In genomic region chrX:154378059-154378798, GRCh38 we compare ENCODE assay signal across 1 cellular context.
TF ChIP-seq lines count a peak whose summit lies in the region.

No MANE protein-coding gene starts in this region.

TF ChIP-seq in GM12878, 131 proteins besides CTCF, POLR2A, EP300 and RAD21:
- TF ChIP-seq POLR2AphosphoS2 (IDR thresholded peaks at IDR 0.05; ENCODE audit: low read depth, low read length) (0 out of 2 replicates have a peak, but pooled peaks have one; percentile 44), NKRF (conservative IDR thresholded peaks at IDR 0.05) (peak; percentile 30; the same call in 1 of the 2 replicates), NR2F1 (conservative IDR thresholded peaks at IDR 0.05) (0 out of 2 replicates have a peak, but pooled peaks have one; percentile 8), SMARCA5 (IDR thresholded peaks at IDR 0.05) (no peak), CREM (IDR thresholded peaks at IDR 0.05; ENCODE audit: low read depth) (peak; percentile 42; the same call in 1 of the 2 replicates), IKZF1 (conservative IDR thresholded peaks at IDR 0.05) (0 out of 2 replicates have a peak, but pooled peaks have one; percentile 46), GATAD2B (conservative IDR thresholded peaks at IDR 0.05; ENCODE audit: low read depth) (peak; percentile 56; the same call in 1 of the 2 replicates), BCL11A (IDR thresholded peaks at IDR 0.05; ENCODE audit: low read depth, low read length) (no peak), DPF2 (IDR thresholded peaks at IDR 0.05) (peak; percentile 63; the same call in 1 of the 2 replicates), PBX3 (IDR thresholded peaks at IDR 0.05; ENCODE audit: insufficient replicate concordance, low read depth, low read length) (no peak), LARP7 (IDR thresholded peaks at IDR 0.05) (peak; percentile 67; the same call in 1 of the 2 replicates), ZSCAN29 (IDR thresholded peaks at IDR 0.05) (no peak), RUNX3 (IDR thresholded peaks at IDR 0.05; ENCODE audit: low read length) (0 out of 2 replicates have a peak, but pooled peaks have one; percentile 23), HDAC6 (IDR thresholded peaks at IDR 0.05; ENCODE audit: unreplicated experiment) (peak; percentile 43), TAF1 (IDR thresholded peaks at IDR 0.05; ENCODE audit: borderline replicate concordance, low read depth, low read length) (peak; percentile 26; the same call in 1 of the 2 replicates), BHLHE40 (IDR thresholded peaks at IDR 0.05; ENCODE audit: borderline replicate concordance in 1 of 2, low read depth in 2 of 2, low read length in 1 of 2) (peak in 1 of 2 experiments; percentile 80; a peak in 2 of 4 replicates), EZH2 (IDR thresholded peaks at IDR 0.05; ENCODE audit: borderline replicate concordance, control insufficient read depth, low read depth, low read length) (no peak), CHD1 (IDR thresholded peaks at IDR 0.05; ENCODE audit: low read depth, low read length) (no peak), MEF2B (IDR thresholded peaks at IDR 0.05; ENCODE audit: partially characterized antibody, poor library complexity, severe bottlenecking) (no peak), IKZF2 (IDR thresholded peaks at IDR 0.05) (0 out of 4 replicates have a peak, but pooled peaks of 1 of the 2 experiments have one; percentile 35), TCF3 (IDR thresholded peaks at IDR 0.05; ENCODE audit: borderline replicate concordance, insufficient read depth, low read depth, low read length) (0 out of 2 replicates have a peak, but pooled peaks have one; percentile 18), CREB1 (IDR thresholded peaks at IDR 0.05; ENCODE audit: low read depth) (peak; percentile 71; the same call in 1 of the 2 replicates), ZBTB40 (IDR thresholded peaks at IDR 0.05; ENCODE audit: borderline replicate concordance) (no peak), ZBTB4 (CRISPR knock-in tag; IDR thresholded peaks at IDR 0.05) (no peak)
- TF ChIP-seq, protein P1, sequence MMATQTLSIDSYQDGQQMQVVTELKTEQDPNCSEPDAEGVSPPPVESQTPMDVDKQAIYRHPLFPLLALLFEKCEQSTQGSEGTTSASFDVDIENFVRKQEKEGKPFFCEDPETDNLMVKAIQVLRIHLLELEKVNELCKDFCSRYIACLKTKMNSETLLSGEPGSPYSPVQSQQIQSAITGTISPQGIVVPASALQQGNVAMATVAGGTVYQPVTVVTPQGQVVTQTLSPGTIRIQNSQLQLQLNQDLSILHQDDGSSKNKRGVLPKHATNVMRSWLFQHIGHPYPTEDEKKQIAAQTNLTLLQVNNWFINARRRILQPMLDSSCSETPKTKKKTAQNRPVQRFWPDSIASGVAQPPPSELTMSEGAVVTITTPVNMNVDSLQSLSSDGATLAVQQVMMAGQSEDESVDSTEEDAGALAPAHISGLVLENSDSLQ (IDR thresholded peaks at IDR 0.05): 0 out of 2 replicates have a peak, but pooled peaks have one; percentile 2
- TF ChIP-seq, protein P2, sequence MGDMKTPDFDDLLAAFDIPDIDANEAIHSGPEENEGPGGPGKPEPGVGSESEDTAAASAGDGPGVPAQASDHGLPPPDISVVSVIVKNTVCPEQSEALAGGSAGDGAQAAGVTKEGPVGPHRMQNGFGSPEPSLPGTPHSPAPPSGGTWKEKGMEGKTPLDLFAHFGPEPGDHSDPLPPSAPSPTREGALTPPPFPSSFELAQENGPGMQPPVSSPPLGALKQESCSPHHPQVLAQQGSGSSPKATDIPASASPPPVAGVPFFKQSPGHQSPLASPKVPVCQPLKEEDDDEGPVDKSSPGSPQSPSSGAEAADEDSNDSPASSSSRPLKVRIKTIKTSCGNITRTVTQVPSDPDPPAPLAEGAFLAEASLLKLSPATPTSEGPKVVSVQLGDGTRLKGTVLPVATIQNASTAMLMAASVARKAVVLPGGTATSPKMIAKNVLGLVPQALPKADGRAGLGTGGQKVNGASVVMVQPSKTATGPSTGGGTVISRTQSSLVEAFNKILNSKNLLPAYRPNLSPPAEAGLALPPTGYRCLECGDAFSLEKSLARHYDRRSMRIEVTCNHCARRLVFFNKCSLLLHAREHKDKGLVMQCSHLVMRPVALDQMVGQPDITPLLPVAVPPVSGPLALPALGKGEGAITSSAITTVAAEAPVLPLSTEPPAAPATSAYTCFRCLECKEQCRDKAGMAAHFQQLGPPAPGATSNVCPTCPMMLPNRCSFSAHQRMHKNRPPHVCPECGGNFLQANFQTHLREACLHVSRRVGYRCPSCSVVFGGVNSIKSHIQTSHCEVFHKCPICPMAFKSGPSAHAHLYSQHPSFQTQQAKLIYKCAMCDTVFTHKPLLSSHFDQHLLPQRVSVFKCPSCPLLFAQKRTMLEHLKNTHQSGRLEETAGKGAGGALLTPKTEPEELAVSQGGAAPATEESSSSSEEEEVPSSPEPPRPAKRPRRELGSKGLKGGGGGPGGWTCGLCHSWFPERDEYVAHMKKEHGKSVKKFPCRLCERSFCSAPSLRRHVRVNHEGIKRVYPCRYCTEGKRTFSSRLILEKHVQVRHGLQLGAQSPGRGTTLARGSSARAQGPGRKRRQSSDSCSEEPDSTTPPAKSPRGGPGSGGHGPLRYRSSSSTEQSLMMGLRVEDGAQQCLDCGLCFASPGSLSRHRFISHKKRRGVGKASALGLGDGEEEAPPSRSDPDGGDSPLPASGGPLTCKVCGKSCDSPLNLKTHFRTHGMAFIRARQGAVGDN (IDR thresholded peaks at IDR 0.05): peak; percentile 60; the same call in 1 of the 2 replicates
